In genomic region chr22:41780714-41781507, GRCh38 we compare ENCODE assay signal across 8 cellular contexts. TPM values are rescaled to one million over a fixed set of nuclear protein-coding genes. Genes with fewer than 3 reads are reported as not detected.
DNase-seq lines count a peak whose midpoint lies in the region; ATAC-seq and TF ChIP-seq lines count a peak whose summit lies in the region.

No MANE protein-coding gene starts in this region.

- no peaks in the 10 kb centered on the region for H3K27me3 ChIP-seq in psoas muscle (ENCODE audit: insufficient read depth in 3 of 3, low read length in 2 of 3)

- no peak overlapping the region for H3K27ac ChIP-seq in psoas muscle

- peaks cover 22 to 29% (median 23%) of the 10 kb centered on the region in 3 donors for H3K4me1 Mint-ChIP-seq in IgD-negative memory B cell

- no peaks in the 10 kb centered on the region for H3K36me3 ChIP-seq in psoas muscle (ENCODE audit: insufficient read depth in 1 of 2, low read depth in 1 of 2)

- no peak for TF ChIP-seq CTCF in psoas muscle (IDR thresholded peaks at IDR 0.05)

- no peaks in the 10 kb centered on the region for H3K9me3 ChIP-seq in psoas muscle

- no peak for TF ChIP-seq POLR2A in erythroblast (IDR thresholded peaks at IDR 0.05; ENCODE audit: low read length)

- no peaks in the 10 kb centered on the region for H3K27me3 Mint-ChIP-seq in IgD-negative memory B cell

- peak overlapping the region; percentile 73 to 97 (median 90) for H3K4me3 Mint-ChIP-seq in IgD-negative memory B cell

- DNase-seq in CD1c-positive myeloid dendritic cell (ENCODE audit: extremely low spot score): peak; percentile 93
- peak; percentile 89 for DNase-seq in activated CD4-positive, alpha-beta T cell treated with anti-CD3 and anti-CD28 coated beads, Interleukin-2, amount 50 U/mL, for 1 hour
- DNase-seq in erythroblast (lab: John Stamatoyannopoulos, UW): peak; percentile 19 to 39
- DNase-seq in psoas muscle: peak; percentile 56 to 80
- DNase-seq in NCI-H524 (lab: John Stamatoyannopoulos, UW): no peak
- no peak for DNase-seq in glomerular visceral epithelial cell (ENCODE audit: extremely low spot score)

- H3K4me3 ChIP-seq in psoas muscle: no peak overlapping the region

- H3K4me1 ChIP-seq in psoas muscle: no peaks in the 10 kb centered on the region

- no peaks in the 10 kb centered on the region for H3K9me3 Mint-ChIP-seq in IgD-negative memory B cell

- ATAC-seq in GM21367 (IDR thresholded peaks at IDR 0.05; ENCODE audit: unreplicated experiment): peak; percentile 83
- peak in 2 of 4 donors; percentile 42 to 51 for ATAC-seq in psoas muscle

- intact Hi-C loops in psoas muscle (cut with DNase I): no loop called here

- WGBS in psoas muscle, 3 donors: 61 to 65% (median 62%) methylated on average over 11 of the region's 11 CpGs

- H3K36me3 Mint-ChIP-seq in IgD-negative memory B cell: peaks cover 3% of the 10 kb centered on the region

- peak overlapping the region; percentile 87 to 99 (median 96) for H3K27ac Mint-ChIP-seq in IgD-negative memory B cell

RNA-seq across cellular contexts. Expression of gene CCDC134, which starts 19.6 kb away (rescaled TPM):
- 6.1 TPM for polyA plus RNA-seq in IgD-negative memory B cell
- 1 to 10 TPM; 2.8 to 7.7 (median 5.5) TPM for total RNA-seq in psoas muscle
- polyA plus RNA-seq in psoas muscle: 1 to 10 TPM; 2.2 to 7.8 (median 3.9) TPM

RNA-seq across cellular contexts. Expression of gene SREBF2, which starts 52.0 kb away (rescaled TPM):
- polyA plus RNA-seq in IgD-negative memory B cell (59.8 TPM), psoas muscle (10 to 100 TPM; 21.0 to 24.1 (median 23.8) TPM)
- 10 to 100 TPM; 36.3 to 47.0 (median 43.6) TPM for total RNA-seq in psoas muscle

Comparison
In these comparisons a context has a peak if more than half of its experiments do, and no peak if none do; other contexts are left out.
1. DNase-seq: peak in CD1c-positive myeloid dendritic cell (single experiment), activated CD4-positive, alpha-beta T cell treated with anti-CD3 and anti-CD28 coated beads, Interleukin-2, amount 50 U/mL, for 1 hour (single experiment), erythroblast (2 of 2) and psoas muscle (2 of 2); none in NCI-H524 (0 of 2) and glomerular visceral epithelial cell (single experiment).